Comparison of ENCODE assay signal across 23 cellular contexts in genomic region chr10:94083662-94084323, GRCh38.
A peak's percentile ranks its signal among the peaks of the same experiment; 100 is the strongest.
DNase-seq lines count a peak whose midpoint lies in the region; ATAC-seq and TF ChIP-seq lines count a peak whose summit lies in the region.
"Had no signal": no experiment of that assay in that cellular context is flagged by ENCODE, and none has a peak within 500 bp of the region (broad histone marks: within the 10 kb centered on the region; RNA-seq: fewer than 3 reads in every experiment).

No MANE protein-coding gene starts in this region.

- H3K14ac ChIP-seq in neuronal stem cell (ENCODE audit: low read length): no peak overlapping the region

- no peak overlapping the region for H3K4ac ChIP-seq in neuronal stem cell (ENCODE audit: low read length)

- DNase-seq in Panc1 (ENCODE audit: low read depth, low spot score): no peak
- no peak for DNase-seq in esophagus muscularis mucosa (ENCODE audit: extremely low spot score)
- no peak for DNase-seq in left lobe of liver (ENCODE audit: low spot score)
- no peak for DNase-seq in neuronal stem cell (ENCODE audit: low spot score)
- DNase-seq in stimulated activated CD4-positive, alpha-beta T cell treated with anti-CD3 and anti-CD28 coated beads, Interleukin-12 subunit alpha, Interleukin-12 subunit beta, amount 100 ng/mL, for 4 hours: no peak
- DNase-seq in activated CD4-positive, alpha-beta T cell treated with anti-CD3 and anti-CD28 coated beads for 1 hour: no peak
- DNase-seq in GM19238 (ENCODE audit: insufficient read length, low spot score): no peak
- DNase-seq in GM03348 (ENCODE audit: low spot score): no peak
- DNase-seq: ACHN; BE2C; C1 segment of cervical spinal cord; CD4-positive, CD25-positive, alpha-beta regulatory T cell; CD8-positive, alpha-beta memory T cell; COR-L47; DMS 273 treated with DMSO at 0.1 percent for 48 hours; DMS53; DND-41; EL; HFFc6; KG1 had no signal

- H4K8ac ChIP-seq in neuronal stem cell (ENCODE audit: low read depth, low read length): no peak overlapping the region

- in situ Hi-C loops in Panc1 (cut with HindIII; ENCODE audit: low pct_unique_long_range_greater_than_20kb, low sequenced_read_pairs): no loop called here

- ATAC-seq in Panc1 (peak; percentile 22; the same call in 1 of the 2 replicates), left lobe of liver (peak; percentile 80)
- ATAC-seq: GM23338, HCT116 had no signal

- H3K36me3 ChIP-seq in Panc1 (ENCODE audit: control insufficient read depth, insufficient read depth, low read length) (no peaks in the 10 kb centered on the region), esophagus muscularis mucosa (no peaks in the 10 kb centered on the region), neuronal stem cell (replicated peaks in 1 of 2; ENCODE audit: control insufficient read depth in 2 of 2, insufficient read depth in 2 of 2, low read length in 2 of 2) (no peaks in the 10 kb centered on the region)
- H3K36me3 ChIP-seq: BE2C had no signal

- intact Hi-C loops in Panc1 (cut with micrococcal nuclease; ENCODE audit: unreplicated experiment): no loop called here
- intact Hi-C loops in esophagus muscularis mucosa (cut with DNase I): loop anchor here (10.0 kb wide), 1 partner anchor 111 kb away; no protein-coding TSS in a partner anchor

- peak overlapping the region; percentile 20 for H2BK5ac ChIP-seq in neuronal stem cell (ENCODE audit: low read length)

- no peak overlapping the region for H3K9ac ChIP-seq in neuronal stem cell (ENCODE audit: low read depth, low read length, poor library complexity)

- no peak for TF ChIP-seq CTCF in Panc1 (IDR thresholded peaks at IDR 0.05)
- TF ChIP-seq CTCF in esophagus muscularis mucosa (IDR thresholded peaks at IDR 0.05): no peak

- no peak overlapping the region for H2BK15ac ChIP-seq in neuronal stem cell (ENCODE audit: low read length)

- no peak overlapping the region for H3K4me2 ChIP-seq in neuronal stem cell (ENCODE audit: insufficient read depth, low read length, poor library complexity, severe bottlenecking)
- H3K4me2 ChIP-seq: GM23338 had no signal

- POLR2A ChIA-PET in Panc1 (lab: Charles Lee): interaction anchor here (0.6 kb wide), 1 partner anchor 23 kb away, joined by 3 read pairs; no protein-coding TSS in a partner anchor

- H2AFZ ChIP-seq in neuronal stem cell (ENCODE audit: low read length): no peak overlapping the region

- no peaks in the 10 kb centered on the region for H3K79me1 ChIP-seq in neuronal stem cell (ENCODE audit: low read depth, low read length)

- H2AK5ac ChIP-seq in neuronal stem cell (ENCODE audit: low read depth, low read length): no peak overlapping the region

- CTCF ChIA-PET in Panc1 (lab: Charles Lee): interaction anchor here (0.8 kb wide), 1 partner anchor 167 kb away, joined by 3 read pairs; no protein-coding TSS in a partner anchor

- H3K23ac ChIP-seq in neuronal stem cell (ENCODE audit: low read depth, low read length, poor library complexity): no peak overlapping the region

- H3K27me3 ChIP-seq in Panc1 (ENCODE audit: control insufficient read depth, insufficient read depth, low read length) (no peaks in the 10 kb centered on the region), esophagus muscularis mucosa (no peaks in the 10 kb centered on the region), neuronal stem cell (ENCODE audit: control insufficient read depth in 3 of 3, insufficient read depth in 3 of 3, low read depth in 1 of 3, low read length in 3 of 3) (no peaks in the 10 kb centered on the region)
- H3K27me3 ChIP-seq: BE2C had no signal

- H3K4me3 ChIP-seq in Panc1 (ENCODE audit: low read depth in 2 of 2, low read length in 2 of 2) (peak overlapping the region in 1 of 2 experiments; percentile 7; a peak in 1 of 4 replicates), esophagus muscularis mucosa (no peak overlapping the region), neuronal stem cell (ENCODE audit: low read length in 2 of 2) (no peak overlapping the region)
- H3K4me3 ChIP-seq: GM23338 had no signal

- TF ChIP-seq POLR2A in esophagus muscularis mucosa (IDR thresholded peaks at IDR 0.05; ENCODE audit: low read depth): no peak

- BruUV-seq in Panc1 (replicated peaks; lab: Mats Ljungman, UMichigan): no TSS peak

- no peak for TF ChIP-seq EP300 in esophagus muscularis mucosa (IDR thresholded peaks at IDR 0.05)

- H3K27ac ChIP-seq in Panc1 (ENCODE audit: low read length) (peak overlapping the region; percentile 62), esophagus muscularis mucosa (replicated peaks in 1 of 4) (peak overlapping the region; percentile 8 to 59 (median 44)), neuronal stem cell (replicated peaks; ENCODE audit: low read length) (no peak overlapping the region)
- H3K27ac ChIP-seq: HL-60 had no signal

- H3K9me3 ChIP-seq in Panc1 (ENCODE audit: control insufficient read depth, insufficient read depth, low read depth, low read length) (peaks cover 17% of the 10 kb centered on the region; the same call in 1 of the 2 replicates), esophagus muscularis mucosa (peaks cover 0 to 9% (median 4%) of the 10 kb centered on the region in 4 donors), neuronal stem cell (replicated peaks in 1 of 2; ENCODE audit: control insufficient read depth in 2 of 2, insufficient read depth in 1 of 2, low read depth in 1 of 2, low read length in 2 of 2) (no peaks in the 10 kb centered on the region)
- H3K9me3 ChIP-seq: BE2C had no signal

- 62% methylated on average over 6 of the region's 6 CpGs for WGBS in esophagus muscularis mucosa
- WGBS in neuronal stem cell (ENCODE audit: extremely low coverage in 2 of 2, insufficient read length in 2 of 2, insufficient replicate concordance in 1 of 2), 2 donors: no CpG with 5 or more reads among the region's 6 CpGs

- H4K91ac ChIP-seq in neuronal stem cell (ENCODE audit: low read depth, low read length, poor library complexity): no peak overlapping the region

- no peak overlapping the region for H3K18ac ChIP-seq in neuronal stem cell (ENCODE audit: low read length)

- H3K4me1 ChIP-seq in Panc1 (ENCODE audit: control insufficient read depth, insufficient read depth, low read length) (peaks cover 49% of the 10 kb centered on the region), esophagus muscularis mucosa (peaks cover 8 to 58% (median 46%) of the 10 kb centered on the region in 4 donors), neuronal stem cell (ENCODE audit: control insufficient read depth in 2 of 2, insufficient read depth in 1 of 2, low read depth in 1 of 2, low read length in 2 of 2) (no peaks in the 10 kb centered on the region)

- no peak overlapping the region for H2BK120ac ChIP-seq in neuronal stem cell (ENCODE audit: low read depth, low read length)

- no peak overlapping the region for H2BK12ac ChIP-seq in neuronal stem cell (ENCODE audit: low read length)
